ENCODE assay signal across 8 cellular contexts in genomic region chr3:107522510-107523360, GRCh38. TPM values are rescaled to one million over a fixed set of nuclear protein-coding genes. Genes with fewer than 3 reads are reported as not detected.
DNase-seq lines count a peak whose midpoint lies in the region; ATAC-seq and TF ChIP-seq lines count a peak whose summit lies in the region.

BBX (plus strand) TSS chr3:107522962; CDS start chr3:107710461, 187,499 bp downstream.

- peak within 1 kb of the TSS; percentile 88 for H3K4me3 ChIP-seq in CD8-positive, alpha-beta memory T cell (ENCODE audit: low read length)
- peak within 1 kb of the TSS; percentile 91 for H3K4me3 ChIP-seq in lower lobe of right lung

- CTCF ChIA-PET in CD8-positive, alpha-beta memory T cell (lab: Charles Lee) = interaction anchor here (1.1 kb wide), 1 partner anchor 11 kb away, joined by 3 read pairs; no protein-coding TSS in a partner anchor

- peaks cover 0 to 28% (median 3%) of the 10 kb centered on the region in 3 donors for H3K36me3 Mint-ChIP-seq in CD8-positive, alpha-beta memory T cell

- peak; percentile 78 to 97 (median 94) for DNase-seq in CD8-positive, alpha-beta memory T cell
- DNase-seq in GM20000 (ENCODE audit: low spot score) (peak; percentile 85), HS-5 (ENCODE audit: low read depth) (peak; percentile 86), NK-92 (lab: John Stamatoyannopoulos, UW; ENCODE audit: unreplicated experiment) (peak; percentile 44), lower lobe of right lung (peak; percentile 92)
- peak; percentile 78 for DNase-seq in activated CD8-positive, alpha-beta memory T cell treated with anti-CD3 and anti-CD28 coated beads for 1 hour (ENCODE audit: extremely low read depth in 1 of 2, low read depth in 1 of 2)
- peak; percentile 84 for DNase-seq in effector CD4-positive, alpha-beta T cell
- peak; percentile 77 to 95 (median 92) for DNase-seq in stimulated activated CD4-positive, alpha-beta T cell treated with anti-CD3 and anti-CD28 coated beads, TNF-alpha, amount 100 ng/mL, for 1 hour (ENCODE audit: low read depth in 3 of 3, low spot score in 1 of 3)

- H3K9me3 ChIP-seq in CD8-positive, alpha-beta memory T cell (ENCODE audit: low read length) = no peaks in the 10 kb centered on the region
- H3K9me3 ChIP-seq in lower lobe of right lung = no peaks in the 10 kb centered on the region

- H3K27ac Mint-ChIP-seq in CD8-positive, alpha-beta memory T cell = peak within 1 kb of the TSS; percentile 81 to 99 (median 97)

- H3K4me1 Mint-ChIP-seq in CD8-positive, alpha-beta memory T cell = peaks cover 23 to 40% (median 38%) of the 10 kb centered on the region in 3 donors

- intact Hi-C loops in lower lobe of right lung (cut with DNase I) = no loop called here

- H3K27me3 Mint-ChIP-seq in CD8-positive, alpha-beta memory T cell = peaks cover 0 to 1% of the 10 kb centered on the region in 2 donors

- H3K4me1 ChIP-seq in CD8-positive, alpha-beta memory T cell (ENCODE audit: insufficient read depth, low read length) = peaks cover 11% of the 10 kb centered on the region
- peaks cover 17% of the 10 kb centered on the region for H3K4me1 ChIP-seq in lower lobe of right lung

- no peaks in the 10 kb centered on the region for H3K9me3 Mint-ChIP-seq in CD8-positive, alpha-beta memory T cell

- H3K4me3 Mint-ChIP-seq in CD8-positive, alpha-beta memory T cell = peak within 1 kb of the TSS; percentile 93 to 100 (median 97)

- H3K36me3 ChIP-seq in CD8-positive, alpha-beta memory T cell (ENCODE audit: insufficient read depth, low read length) = no peaks in the 10 kb centered on the region
- no peaks in the 10 kb centered on the region for H3K36me3 ChIP-seq in lower lobe of right lung

- POLR2A ChIA-PET in CD8-positive, alpha-beta memory T cell (lab: Charles Lee) = interaction anchor here (0.6 to 0.9 kb wide), 4 partner anchors 9 to 1798 kb away, joined by 3 to 5 read pairs (median 4); no protein-coding TSS in a partner anchor

- peak within 1 kb of the TSS; percentile 82 for H3K27ac ChIP-seq in CD8-positive, alpha-beta memory T cell (ENCODE audit: low read depth, low read length)
- peak within 1 kb of the TSS; percentile 92 for H3K27ac ChIP-seq in lower lobe of right lung

- peak; percentile 97 for ATAC-seq in lower lobe of right lung

- no peak for TF ChIP-seq CTCF in GM20000 (IDR thresholded peaks at IDR 0.05; ENCODE audit: extremely low read depth, missing control alignments)
- no peak for TF ChIP-seq CTCF in lower lobe of right lung (IDR thresholded peaks at IDR 0.05)

- no peaks in the 10 kb centered on the region for H3K27me3 ChIP-seq in CD8-positive, alpha-beta memory T cell (ENCODE audit: insufficient read depth, low read length, poor library complexity, severe bottlenecking)
- no peaks in the 10 kb centered on the region for H3K27me3 ChIP-seq in lower lobe of right lung (ENCODE audit: low read depth)

RNA-seq across cellular contexts. Expression of gene BBX, which starts in this region (rescaled TPM):
- total RNA-seq in CD8-positive, alpha-beta memory T cell = 10 to 100 TPM; 44.5 to 54.0 TPM
- polyA plus RNA-seq in CD8-positive, alpha-beta memory T cell = 126 TPM
- 58.3 TPM for total RNA-seq in lower lobe of right lung

Comparison
In these comparisons a context has a peak if more than half of its experiments do, and no peak if none do; other contexts are left out.
1. Peak in every context shown above with its lines: DNase-seq, ATAC-seq, H3K4me3 ChIP-seq and H3K27ac ChIP-seq.
2. DNase-seq: peak in every context shown above with its lines; median percentile 94 in CD8-positive, alpha-beta memory T cell; 92 in lower lobe of right lung; 92 in stimulated activated CD4-positive, alpha-beta T cell treated with anti-CD3 and anti-CD28 coated beads, TNF-alpha, amount 100 ng/mL, for 1 hour; 86 in HS-5; 85 in GM20000; 84 in effector CD4-positive, alpha-beta T cell; 78 in activated CD8-positive, alpha-beta memory T cell treated with anti-CD3 and anti-CD28 coated beads for 1 hour; 44 in NK-92.